In genomic region chr1:21368514-21369289, GRCh38 we compare ENCODE assay signal across 8 cellular contexts.
DNase-seq lines count a peak whose midpoint lies in the region; ATAC-seq and TF ChIP-seq lines count a peak whose summit lies in the region.

No MANE protein-coding gene starts in this region.

- peak overlapping the region; percentile 37 for H3K4me2 ChIP-seq in fibroblast of lung (ENCODE audit: extremely low read depth, insufficient read depth, low read length)

- no peaks in the 10 kb centered on the region for H3K27me3 Mint-ChIP-seq in activated T-cell treated with anti-CD3 and anti-CD28 coated beads, Interleukin-2, amount 50 U/mL, for 24 hours
- no peaks in the 10 kb centered on the region for H3K27me3 Mint-ChIP-seq in natural killer cell treated with Interleukin-12 subunit alpha and Interleukin-12 subunit beta and Interleukin-15 and Interleukin-18, amount 100 ng/mL, for 72 hours
- H3K27me3 Mint-ChIP-seq in stimulated activated naive CD8-positive, alpha-beta T cell treated with anti-CD3 and anti-CD28 coated beads, Interleukin-15, amount 100 ng/mL, for 72 hours = no peaks in the 10 kb centered on the region

- H3K9me3 ChIP-seq in NT2/D1 (ENCODE audit: insufficient read depth, low read length) = no peaks in the 10 kb centered on the region
- no peaks in the 10 kb centered on the region for H3K9me3 ChIP-seq in fibroblast of lung (ENCODE audit: control insufficient read depth, insufficient read depth, low read depth, low read length)

- H3K79me2 ChIP-seq in fibroblast of lung (ENCODE audit: control insufficient read depth, insufficient read depth, low read length) = no peaks in the 10 kb centered on the region

- H2AFZ ChIP-seq in fibroblast of lung (ENCODE audit: low read length) = peak overlapping the region; percentile 32

- no peak overlapping the region for H3K27ac Mint-ChIP-seq in activated T-cell treated with anti-CD3 and anti-CD28 coated beads, Interleukin-2, amount 50 U/mL, for 24 hours
- H3K27ac Mint-ChIP-seq in natural killer cell treated with Interleukin-12 subunit alpha and Interleukin-12 subunit beta and Interleukin-15 and Interleukin-18, amount 100 ng/mL, for 72 hours = no peak overlapping the region
- H3K27ac Mint-ChIP-seq in stimulated activated naive CD8-positive, alpha-beta T cell treated with anti-CD3 and anti-CD28 coated beads, Interleukin-15, amount 100 ng/mL, for 72 hours = no peak overlapping the region

- H3K4me3 Mint-ChIP-seq in activated T-cell treated with anti-CD3 and anti-CD28 coated beads, Interleukin-2, amount 50 U/mL, for 24 hours = no peak overlapping the region
- H3K4me3 Mint-ChIP-seq in natural killer cell treated with Interleukin-12 subunit alpha and Interleukin-12 subunit beta and Interleukin-15 and Interleukin-18, amount 100 ng/mL, for 72 hours = no peak overlapping the region
- no peak overlapping the region for H3K4me3 Mint-ChIP-seq in stimulated activated naive CD8-positive, alpha-beta T cell treated with anti-CD3 and anti-CD28 coated beads, Interleukin-15, amount 100 ng/mL, for 72 hours

- no peaks in the 10 kb centered on the region for H3K27me3 ChIP-seq in NT2/D1 (ENCODE audit: insufficient read depth, insufficient read length)
- H3K27me3 ChIP-seq in fibroblast of lung (ENCODE audit: control insufficient read depth, insufficient read depth, low read length) = no peaks in the 10 kb centered on the region

- no peaks in the 10 kb centered on the region for H3K36me3 ChIP-seq in NT2/D1 (ENCODE audit: insufficient read depth, insufficient read length, low read length)
- no peaks in the 10 kb centered on the region for H3K36me3 ChIP-seq in fibroblast of lung (ENCODE audit: control insufficient read depth, insufficient read depth, low read length)

- no peaks in the 10 kb centered on the region for H3K9me3 Mint-ChIP-seq in activated T-cell treated with anti-CD3 and anti-CD28 coated beads, Interleukin-2, amount 50 U/mL, for 24 hours
- no peaks in the 10 kb centered on the region for H3K9me3 Mint-ChIP-seq in natural killer cell treated with Interleukin-12 subunit alpha and Interleukin-12 subunit beta and Interleukin-15 and Interleukin-18, amount 100 ng/mL, for 72 hours
- H3K9me3 Mint-ChIP-seq in stimulated activated naive CD8-positive, alpha-beta T cell treated with anti-CD3 and anti-CD28 coated beads, Interleukin-15, amount 100 ng/mL, for 72 hours = no peaks in the 10 kb centered on the region

- no peak overlapping the region for H3K27ac ChIP-seq in fibroblast of lung (ENCODE audit: insufficient read depth, low read length)

- no peaks in the 10 kb centered on the region for H4K20me1 ChIP-seq in fibroblast of lung (ENCODE audit: control insufficient read depth, extremely low read depth, insufficient read depth, low read length)

- H3K4me1 ChIP-seq in NT2/D1 (ENCODE audit: insufficient read depth, insufficient read length) (no peaks in the 10 kb centered on the region), fibroblast of lung (ENCODE audit: control insufficient read depth, extremely low read depth, insufficient read depth, low read length) (no peaks in the 10 kb centered on the region)

- peaks cover 17% of the 10 kb centered on the region for H3K4me1 Mint-ChIP-seq in activated T-cell treated with anti-CD3 and anti-CD28 coated beads, Interleukin-2, amount 50 U/mL, for 24 hours (ENCODE audit: low read depth)
- peaks cover 8 to 12% of the 10 kb centered on the region in 2 donors for H3K4me1 Mint-ChIP-seq in natural killer cell treated with Interleukin-12 subunit alpha and Interleukin-12 subunit beta and Interleukin-15 and Interleukin-18, amount 100 ng/mL, for 72 hours (ENCODE audit: low read depth in 2 of 2)
- peaks cover 19% of the 10 kb centered on the region for H3K4me1 Mint-ChIP-seq in stimulated activated naive CD8-positive, alpha-beta T cell treated with anti-CD3 and anti-CD28 coated beads, Interleukin-15, amount 100 ng/mL, for 72 hours

- H3K9ac ChIP-seq in NT2/D1 (ENCODE audit: insufficient read length, low read depth) (no peak overlapping the region), fibroblast of lung (ENCODE audit: insufficient read depth, low read length) (no peak overlapping the region)

- peak; percentile 72 to 80 for ATAC-seq in natural killer cell treated with Interleukin-12 subunit alpha and Interleukin-12 subunit beta and Interleukin-15 and Interleukin-18, amount 100 ng/mL, for 72 hours
- peak; percentile 79 for ATAC-seq in stimulated activated naive CD8-positive, alpha-beta T cell treated with anti-CD3 and anti-CD28 coated beads, Interleukin-15, amount 100 ng/mL, for 72 hours
- ATAC-seq in HG03520 (IDR thresholded peaks at IDR 0.05; ENCODE audit: unreplicated experiment) = no peak

- TF ChIP-seq CTCF in fibroblast of lung (conservative IDR thresholded peaks at IDR 0.05 in 1 of 2, IDR thresholded peaks at IDR 0.05 in 1 of 2; ENCODE audit: low read depth in 1 of 2, low read length in 2 of 2) = peak; percentile 100

- no peaks in the 10 kb centered on the region for H3K36me3 Mint-ChIP-seq in activated T-cell treated with anti-CD3 and anti-CD28 coated beads, Interleukin-2, amount 50 U/mL, for 24 hours (ENCODE audit: low read depth)
- no peaks in the 10 kb centered on the region for H3K36me3 Mint-ChIP-seq in natural killer cell treated with Interleukin-12 subunit alpha and Interleukin-12 subunit beta and Interleukin-15 and Interleukin-18, amount 100 ng/mL, for 72 hours

- no peak overlapping the region for H3K4me3 ChIP-seq in NT2/D1 (ENCODE audit: insufficient read length, low read depth)
- H3K4me3 ChIP-seq in fibroblast of lung (replicated peaks in 1 of 4; ENCODE audit: control extremely low read depth in 1 of 4, insufficient read depth in 1 of 4, low read depth in 3 of 4, low read length in 4 of 4) = no peak overlapping the region

- peak; percentile 74 for DNase-seq in CD1c-positive myeloid dendritic cell (ENCODE audit: extremely low spot score)
- DNase-seq in HS-27A (ENCODE audit: low read depth) = peak; percentile 50
- DNase-seq in NT2/D1 (ENCODE audit: low read depth, low spot score) = peak; percentile 67
- DNase-seq in activated T-cell treated with anti-CD3 and anti-CD28 coated beads, Interleukin-2, amount 50 U/mL, for 24 hours = peak; percentile 77
- peak; percentile 66 to 82 for DNase-seq in fibroblast of lung (ENCODE audit: low read depth in 2 of 2)
- DNase-seq in natural killer cell treated with Interleukin-12 subunit alpha and Interleukin-12 subunit beta and Interleukin-15 and Interleukin-18, amount 100 ng/mL, for 72 hours (ENCODE audit: low spot score) = no peak
- peak; percentile 32 to 42 for DNase-seq in stimulated activated naive CD8-positive, alpha-beta T cell treated with anti-CD3 and anti-CD28 coated beads, Interleukin-15, amount 100 ng/mL, for 72 hours
